ENCODE assay signal across 1 cellular context in the genomic region with DNA sequence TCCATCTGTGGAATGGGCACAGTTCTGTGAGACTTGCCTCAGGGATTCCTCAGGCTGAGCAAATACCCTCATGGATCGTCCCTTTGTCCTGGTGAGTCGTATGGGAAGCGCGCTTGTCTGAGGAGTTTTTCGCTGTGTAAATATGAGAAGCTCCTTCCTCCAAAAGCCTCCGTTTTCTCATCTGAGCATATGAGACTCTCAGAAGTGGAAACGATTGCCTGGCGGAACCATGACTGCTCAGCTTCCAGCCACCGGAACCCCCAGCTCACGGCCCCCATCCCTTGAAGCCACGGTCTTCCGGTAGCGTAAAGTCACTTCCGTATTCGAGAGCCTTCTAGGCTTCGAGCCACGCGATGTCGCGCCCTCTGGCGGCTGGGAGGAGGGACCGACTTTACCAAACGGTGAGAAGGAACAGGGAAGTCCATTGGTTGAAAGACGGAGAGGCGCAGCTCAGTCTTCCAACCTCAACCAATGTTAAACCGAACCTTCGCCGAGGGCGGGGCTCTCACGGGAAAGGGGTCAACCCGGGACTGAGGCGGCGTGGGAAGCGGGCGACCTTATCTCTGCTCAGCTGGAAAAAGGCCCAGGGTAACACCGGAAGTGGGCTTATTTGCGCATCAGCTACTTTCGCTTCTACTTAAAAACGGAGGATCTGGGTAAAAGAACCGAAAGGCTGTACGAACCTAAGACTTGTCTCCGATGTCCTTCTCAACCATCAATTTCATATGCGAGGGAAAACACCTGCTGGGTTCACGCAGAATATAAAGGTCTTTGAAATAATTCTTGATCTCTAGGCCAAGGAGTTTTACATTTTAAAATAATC.
A peak's percentile ranks its signal among the peaks of the same experiment; 100 is the strongest.
TF ChIP-seq lines count a peak whose summit lies in the region.

No MANE protein-coding gene starts in this region.

TF ChIP-seq in K562, 482 proteins besides CTCF, POLR2A, EP300 and RAD21 (continued from another document and continues in another):
- TF ChIP-seq, protein P1, sequence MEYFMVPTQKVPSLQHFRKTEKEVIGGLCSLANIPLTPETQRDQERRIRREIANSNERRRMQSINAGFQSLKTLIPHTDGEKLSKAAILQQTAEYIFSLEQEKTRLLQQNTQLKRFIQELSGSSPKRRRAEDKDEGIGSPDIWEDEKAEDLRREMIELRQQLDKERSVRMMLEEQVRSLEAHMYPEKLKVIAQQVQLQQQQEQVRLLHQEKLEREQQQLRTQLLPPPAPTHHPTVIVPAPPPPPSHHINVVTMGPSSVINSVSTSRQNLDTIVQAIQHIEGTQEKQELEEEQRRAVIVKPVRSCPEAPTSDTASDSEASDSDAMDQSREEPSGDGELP (CRISPR knock-in tag; IDR thresholded peaks at IDR 0.05; ENCODE audit: borderline replicate concordance): peak; percentile 71; the same call in 1 of the 2 replicates
- TF ChIP-seq ZNF3 (CRISPR knock-in tag; IDR thresholded peaks at IDR 0.05): no peak
- TF ChIP-seq SRSF7 (optimal IDR thresholded peaks at IDR 0.05; ENCODE audit: low read depth, low read length): no peak
- TF ChIP-seq TARDBP (IDR thresholded peaks at IDR 0.05): peak; percentile 61; the same call in 1 of the 2 replicates
- no peak for TF ChIP-seq SNRNP70 (optimal IDR thresholded peaks at IDR 0.05; ENCODE audit: low read depth, low read length)
- TF ChIP-seq FOS (IDR thresholded peaks at IDR 0.05; ENCODE audit: extremely low read depth, insufficient read length): no peak
- no peak for TF ChIP-seq FOXA1 (IDR thresholded peaks at IDR 0.05; ENCODE audit: borderline replicate concordance)
- no peak for TF ChIP-seq ZFPM2 (CRISPR knock-in tag; IDR thresholded peaks at IDR 0.05)
- TF ChIP-seq, protein P2, sequence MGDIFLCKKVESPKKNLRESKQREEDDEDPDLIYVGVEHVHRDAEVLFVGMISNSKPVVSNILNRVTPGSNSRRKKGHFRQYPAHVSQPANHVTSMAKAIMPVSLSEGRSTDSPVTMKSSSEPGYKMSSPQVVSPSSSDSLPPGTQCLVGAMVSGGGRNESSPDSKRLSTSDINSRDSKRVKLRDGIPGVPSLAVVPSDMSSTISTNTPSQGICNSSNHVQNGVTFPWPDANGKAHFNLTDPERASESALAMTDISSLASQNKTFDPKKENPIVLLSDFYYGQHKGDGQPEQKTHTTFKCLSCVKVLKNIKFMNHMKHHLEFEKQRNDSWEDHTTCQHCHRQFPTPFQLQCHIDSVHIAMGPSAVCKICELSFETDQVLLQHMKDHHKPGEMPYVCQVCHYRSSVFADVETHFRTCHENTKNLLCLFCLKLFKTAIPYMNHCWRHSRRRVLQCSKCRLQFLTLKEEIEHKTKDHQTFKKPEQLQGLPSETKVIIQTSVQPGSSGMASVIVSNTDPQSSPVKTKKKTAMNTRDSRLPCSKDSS (IDR thresholded peaks at IDR 0.05; ENCODE audit: low read depth, partially characterized antibody): no peak
- no peak for TF ChIP-seq ZNF408 (CRISPR knock-in tag; IDR thresholded peaks at IDR 0.05; ENCODE audit: low read depth)
- TF ChIP-seq MXI1 (IDR thresholded peaks at IDR 0.05; ENCODE audit: low read depth, low read length): no peak
- TF ChIP-seq, protein P3, sequence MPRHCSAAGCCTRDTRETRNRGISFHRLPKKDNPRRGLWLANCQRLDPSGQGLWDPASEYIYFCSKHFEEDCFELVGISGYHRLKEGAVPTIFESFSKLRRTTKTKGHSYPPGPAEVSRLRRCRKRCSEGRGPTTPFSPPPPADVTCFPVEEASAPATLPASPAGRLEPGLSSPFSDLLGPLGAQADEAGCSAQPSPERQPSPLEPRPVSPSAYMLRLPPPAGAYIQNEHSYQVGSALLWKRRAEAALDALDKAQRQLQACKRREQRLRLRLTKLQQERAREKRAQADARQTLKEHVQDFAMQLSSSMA (CRISPR knock-in tag; IDR thresholded peaks at IDR 0.05): no peak
- no peak for TF ChIP-seq XRCC4 (IDR thresholded peaks at IDR 0.05; ENCODE audit: extremely low read depth, insufficient read depth, insufficient read length)
- no peak for TF ChIP-seq GATAD2A (IDR thresholded peaks at IDR 0.05)
- TF ChIP-seq, protein P4, sequence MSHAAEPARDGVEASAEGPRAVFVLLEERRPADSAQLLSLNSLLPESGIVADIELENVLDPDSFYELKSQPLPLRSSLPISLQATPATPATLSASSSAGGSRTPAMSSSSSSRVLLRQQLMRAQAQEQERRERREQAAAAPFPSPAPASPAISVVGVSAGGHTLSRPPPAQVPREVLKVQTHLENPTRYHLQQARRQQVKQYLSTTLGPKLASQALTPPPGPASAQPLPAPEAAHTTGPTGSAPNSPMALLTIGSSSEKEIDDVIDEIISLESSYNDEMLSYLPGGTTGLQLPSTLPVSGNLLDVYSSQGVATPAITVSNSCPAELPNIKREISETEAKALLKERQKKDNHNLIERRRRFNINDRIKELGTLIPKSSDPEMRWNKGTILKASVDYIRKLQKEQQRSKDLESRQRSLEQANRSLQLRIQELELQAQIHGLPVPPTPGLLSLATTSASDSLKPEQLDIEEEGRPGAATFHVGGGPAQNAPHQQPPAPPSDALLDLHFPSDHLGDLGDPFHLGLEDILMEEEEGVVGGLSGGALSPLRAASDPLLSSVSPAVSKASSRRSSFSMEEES (CRISPR knock-in tag; IDR thresholded peaks at IDR 0.05): no peak
- TF ChIP-seq MECOM (CRISPR knock-in tag; IDR thresholded peaks at IDR 0.05): no peak
- TF ChIP-seq CBX1 (IDR thresholded peaks at IDR 0.05; ENCODE audit: low read depth): peak; percentile 98
- no peak for TF ChIP-seq FUS (optimal IDR thresholded peaks at IDR 0.05; ENCODE audit: low read depth, low read length)
- TF ChIP-seq, protein P5, sequence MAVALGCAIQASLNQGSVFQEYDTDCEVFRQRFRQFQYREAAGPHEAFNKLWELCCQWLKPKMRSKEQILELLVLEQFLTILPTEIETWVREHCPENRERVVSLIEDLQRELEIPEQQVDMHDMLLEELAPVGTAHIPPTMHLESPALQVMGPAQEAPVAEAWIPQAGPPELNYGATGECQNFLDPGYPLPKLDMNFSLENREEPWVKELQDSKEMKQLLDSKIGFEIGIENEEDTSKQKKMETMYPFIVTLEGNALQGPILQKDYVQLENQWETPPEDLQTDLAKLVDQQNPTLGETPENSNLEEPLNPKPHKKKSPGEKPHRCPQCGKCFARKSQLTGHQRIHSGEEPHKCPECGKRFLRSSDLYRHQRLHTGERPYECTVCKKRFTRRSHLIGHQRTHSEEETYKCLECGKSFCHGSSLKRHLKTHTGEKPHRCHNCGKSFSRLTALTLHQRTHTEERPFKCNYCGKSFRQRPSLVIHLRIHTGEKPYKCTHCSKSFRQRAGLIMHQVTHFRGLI (CRISPR knock-in tag; IDR thresholded peaks at IDR 0.05): no peak
- no peak for TF ChIP-seq PHB (CRISPR knock-in tag; IDR thresholded peaks at IDR 0.05)
- no peak for TF ChIP-seq ZNF707 (CRISPR knock-in tag; conservative IDR thresholded peaks at IDR 0.05)
- TF ChIP-seq, protein P6, sequence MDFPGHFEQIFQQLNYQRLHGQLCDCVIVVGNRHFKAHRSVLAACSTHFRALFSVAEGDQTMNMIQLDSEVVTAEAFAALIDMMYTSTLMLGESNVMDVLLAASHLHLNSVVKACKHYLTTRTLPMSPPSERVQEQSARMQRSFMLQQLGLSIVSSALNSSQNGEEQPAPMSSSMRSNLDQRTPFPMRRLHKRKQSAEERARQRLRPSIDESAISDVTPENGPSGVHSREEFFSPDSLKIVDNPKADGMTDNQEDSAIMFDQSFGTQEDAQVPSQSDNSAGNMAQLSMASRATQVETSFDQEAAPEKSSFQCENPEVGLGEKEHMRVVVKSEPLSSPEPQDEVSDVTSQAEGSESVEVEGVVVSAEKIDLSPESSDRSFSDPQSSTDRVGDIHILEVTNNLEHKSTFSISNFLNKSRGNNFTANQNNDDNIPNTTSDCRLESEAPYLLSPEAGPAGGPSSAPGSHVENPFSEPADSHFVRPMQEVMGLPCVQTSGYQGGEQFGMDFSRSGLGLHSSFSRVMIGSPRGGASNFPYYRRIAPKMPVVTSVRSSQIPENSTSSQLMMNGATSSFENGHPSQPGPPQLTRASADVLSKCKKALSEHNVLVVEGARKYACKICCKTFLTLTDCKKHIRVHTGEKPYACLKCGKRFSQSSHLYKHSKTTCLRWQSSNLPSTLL (IDR thresholded peaks at IDR 0.05): no peak
- TF ChIP-seq MEF2D (tag; conservative IDR thresholded peaks at IDR 0.05; ENCODE audit: low read depth): no peak
- peak; percentile 85; the same call in 1 of the 2 replicates for TF ChIP-seq BCOR (IDR thresholded peaks at IDR 0.05)
- TF ChIP-seq GTF2E2 (tag; IDR thresholded peaks at IDR 0.05): no peak
- peak; percentile 93 for TF ChIP-seq PHF20 (IDR thresholded peaks at IDR 0.05; ENCODE audit: partially characterized antibody)
- no peak for TF ChIP-seq ATF1 (CRISPR knock-in tag; IDR thresholded peaks at IDR 0.05)
- TF ChIP-seq ATF1 (tag; IDR thresholded peaks at IDR 0.05): peak; percentile 89
- no peak for TF ChIP-seq ZNF121 (CRISPR knock-in tag; conservative IDR thresholded peaks at IDR 0.05)
- peak; percentile 70 for TF ChIP-seq ASH1L (IDR thresholded peaks at IDR 0.05; ENCODE audit: borderline replicate concordance, low read depth, partially characterized antibody)
- TF ChIP-seq KLF10 (CRISPR knock-in tag; IDR thresholded peaks at IDR 0.05): no peak
- TF ChIP-seq HNRNPK (IDR thresholded peaks at IDR 0.05; ENCODE audit: low read depth, low read length, poor library complexity, severe bottlenecking): no peak
- peak; percentile 82 for TF ChIP-seq RBFOX2 (IDR thresholded peaks at IDR 0.05; ENCODE audit: low read depth, low read length)
- TF ChIP-seq, protein P7, sequence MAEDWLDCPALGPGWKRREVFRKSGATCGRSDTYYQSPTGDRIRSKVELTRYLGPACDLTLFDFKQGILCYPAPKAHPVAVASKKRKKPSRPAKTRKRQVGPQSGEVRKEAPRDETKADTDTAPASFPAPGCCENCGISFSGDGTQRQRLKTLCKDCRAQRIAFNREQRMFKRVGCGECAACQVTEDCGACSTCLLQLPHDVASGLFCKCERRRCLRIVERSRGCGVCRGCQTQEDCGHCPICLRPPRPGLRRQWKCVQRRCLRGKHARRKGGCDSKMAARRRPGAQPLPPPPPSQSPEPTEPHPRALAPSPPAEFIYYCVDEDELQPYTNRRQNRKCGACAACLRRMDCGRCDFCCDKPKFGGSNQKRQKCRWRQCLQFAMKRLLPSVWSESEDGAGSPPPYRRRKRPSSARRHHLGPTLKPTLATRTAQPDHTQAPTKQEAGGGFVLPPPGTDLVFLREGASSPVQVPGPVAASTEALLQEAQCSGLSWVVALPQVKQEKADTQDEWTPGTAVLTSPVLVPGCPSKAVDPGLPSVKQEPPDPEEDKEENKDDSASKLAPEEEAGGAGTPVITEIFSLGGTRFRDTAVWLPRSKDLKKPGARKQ (CRISPR knock-in tag; IDR thresholded peaks at IDR 0.05): no peak; the same call in 1 of the 2 replicates
- TF ChIP-seq, protein P8, sequence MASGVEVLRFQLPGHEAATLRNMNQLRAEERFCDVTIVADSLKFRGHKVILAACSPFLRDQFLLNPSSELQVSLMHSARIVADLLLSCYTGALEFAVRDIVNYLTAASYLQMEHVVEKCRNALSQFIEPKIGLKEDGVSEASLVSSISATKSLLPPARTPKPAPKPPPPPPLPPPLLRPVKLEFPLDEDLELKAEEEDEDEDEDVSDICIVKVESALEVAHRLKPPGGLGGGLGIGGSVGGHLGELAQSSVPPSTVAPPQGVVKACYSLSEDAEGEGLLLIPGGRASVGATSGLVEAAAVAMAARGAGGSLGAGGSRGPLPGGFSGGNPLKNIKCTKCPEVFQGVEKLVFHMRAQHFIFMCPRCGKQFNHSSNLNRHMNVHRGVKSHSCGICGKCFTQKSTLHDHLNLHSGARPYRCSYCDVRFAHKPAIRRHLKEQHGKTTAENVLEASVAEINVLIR (CRISPR knock-in tag; IDR thresholded peaks at IDR 0.05): peak; percentile 33; the same call in 1 of the 2 replicates
- TF ChIP-seq NFIC (IDR thresholded peaks at IDR 0.05): peak; percentile 51
- TF ChIP-seq, protein P9, sequence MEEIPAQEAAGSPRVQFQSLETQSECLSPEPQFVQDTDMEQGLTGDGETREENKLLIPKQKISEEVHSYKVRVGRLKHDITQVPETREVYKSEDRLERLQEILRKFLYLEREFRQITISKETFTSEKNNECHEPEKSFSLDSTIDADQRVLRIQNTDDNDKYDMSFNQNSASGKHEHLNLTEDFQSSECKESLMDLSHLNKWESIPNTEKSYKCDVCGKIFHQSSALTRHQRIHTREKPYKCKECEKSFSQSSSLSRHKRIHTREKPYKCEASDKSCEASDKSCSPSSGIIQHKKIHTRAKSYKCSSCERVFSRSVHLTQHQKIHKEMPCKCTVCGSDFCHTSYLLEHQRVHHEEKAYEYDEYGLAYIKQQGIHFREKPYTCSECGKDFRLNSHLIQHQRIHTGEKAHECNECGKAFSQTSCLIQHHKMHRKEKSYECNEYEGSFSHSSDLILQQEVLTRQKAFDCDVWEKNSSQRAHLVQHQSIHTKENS (CRISPR knock-in tag; IDR thresholded peaks at IDR 0.05): no peak
- TF ChIP-seq, protein P10, sequence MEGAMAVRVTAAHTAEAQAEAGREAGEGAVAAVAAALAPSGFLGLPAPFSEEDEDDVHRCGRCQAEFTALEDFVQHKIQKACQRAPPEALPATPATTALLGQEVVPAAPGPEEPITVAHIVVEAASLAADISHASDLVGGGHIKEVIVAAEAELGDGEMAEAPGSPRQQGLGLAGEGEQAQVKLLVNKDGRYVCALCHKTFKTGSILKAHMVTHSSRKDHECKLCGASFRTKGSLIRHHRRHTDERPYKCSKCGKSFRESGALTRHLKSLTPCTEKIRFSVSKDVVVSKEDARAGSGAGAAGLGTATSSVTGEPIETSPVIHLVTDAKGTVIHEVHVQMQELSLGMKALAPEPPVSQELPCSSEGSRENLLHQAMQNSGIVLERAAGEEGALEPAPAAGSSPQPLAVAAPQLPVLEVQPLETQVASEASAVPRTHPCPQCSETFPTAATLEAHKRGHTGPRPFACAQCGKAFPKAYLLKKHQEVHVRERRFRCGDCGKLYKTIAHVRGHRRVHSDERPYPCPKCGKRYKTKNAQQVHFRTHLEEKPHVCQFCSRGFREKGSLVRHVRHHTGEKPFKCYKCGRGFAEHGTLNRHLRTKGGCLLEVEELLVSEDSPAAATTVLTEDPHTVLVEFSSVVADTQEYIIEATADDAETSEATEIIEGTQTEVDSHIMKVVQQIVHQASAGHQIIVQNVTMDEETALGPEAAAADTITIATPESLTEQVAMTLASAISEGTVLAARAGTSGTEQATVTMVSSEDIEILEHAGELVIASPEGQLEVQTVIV (CRISPR knock-in tag; IDR thresholded peaks at IDR 0.05; ENCODE audit: borderline replicate concordance): no peak
- TF ChIP-seq, protein P11, sequence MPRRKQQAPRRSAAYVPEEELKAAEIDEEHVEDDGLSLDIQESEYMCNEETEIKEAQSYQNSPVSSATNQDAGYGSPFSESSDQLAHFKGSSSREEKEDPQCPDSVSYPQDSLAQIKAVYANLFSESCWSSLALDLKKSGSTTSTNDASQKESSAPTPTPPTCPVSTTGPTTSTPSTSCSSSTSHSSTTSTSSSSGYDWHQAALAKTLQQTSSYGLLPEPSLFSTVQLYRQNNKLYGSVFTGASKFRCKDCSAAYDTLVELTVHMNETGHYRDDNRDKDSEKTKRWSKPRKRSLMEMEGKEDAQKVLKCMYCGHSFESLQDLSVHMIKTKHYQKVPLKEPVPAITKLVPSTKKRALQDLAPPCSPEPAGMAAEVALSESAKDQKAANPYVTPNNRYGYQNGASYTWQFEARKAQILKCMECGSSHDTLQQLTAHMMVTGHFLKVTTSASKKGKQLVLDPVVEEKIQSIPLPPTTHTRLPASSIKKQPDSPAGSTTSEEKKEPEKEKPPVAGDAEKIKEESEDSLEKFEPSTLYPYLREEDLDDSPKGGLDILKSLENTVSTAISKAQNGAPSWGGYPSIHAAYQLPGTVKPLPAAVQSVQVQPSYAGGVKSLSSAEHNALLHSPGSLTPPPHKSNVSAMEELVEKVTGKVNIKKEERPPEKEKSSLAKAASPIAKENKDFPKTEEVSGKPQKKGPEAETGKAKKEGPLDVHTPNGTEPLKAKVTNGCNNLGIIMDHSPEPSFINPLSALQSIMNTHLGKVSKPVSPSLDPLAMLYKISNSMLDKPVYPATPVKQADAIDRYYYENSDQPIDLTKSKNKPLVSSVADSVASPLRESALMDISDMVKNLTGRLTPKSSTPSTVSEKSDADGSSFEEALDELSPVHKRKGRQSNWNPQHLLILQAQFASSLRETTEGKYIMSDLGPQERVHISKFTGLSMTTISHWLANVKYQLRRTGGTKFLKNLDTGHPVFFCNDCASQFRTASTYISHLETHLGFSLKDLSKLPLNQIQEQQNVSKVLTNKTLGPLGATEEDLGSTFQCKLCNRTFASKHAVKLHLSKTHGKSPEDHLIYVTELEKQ (CRISPR knock-in tag; IDR thresholded peaks at IDR 0.05): no peak
